ENCODE assay signal across 13 cellular contexts in genomic region chr15:58247803-58248503, GRCh38.
DNase-seq lines count a peak whose midpoint lies in the region; ATAC-seq and TF ChIP-seq lines count a peak whose summit lies in the region.
"Had no signal": no experiment of that assay in that cellular context is flagged by ENCODE, and none has a peak within 500 bp of the region (broad histone marks: within the 10 kb centered on the region; RNA-seq: fewer than 3 reads in every experiment).

No MANE protein-coding gene starts in this region.

- H3K79me2 ChIP-seq in GM23248 (ENCODE audit: insufficient read depth), result no peaks in the 10 kb centered on the region

- DNase-seq in NOMO-1 (lab: John Stamatoyannopoulos, UW; ENCODE audit: unreplicated experiment in 2 of 2), result peak; percentile 92 to 95
- DNase-seq in fibroblast of pulmonary artery (ENCODE audit: low read depth), result peak; percentile 29
- peak; percentile 21 for DNase-seq in midbrain (lab: John Stamatoyannopoulos, UW)
- DNase-seq in transverse colon, result peak; percentile 50
- DNase-seq in GM23248, result no peak
- no peak for DNase-seq in NCI-H1092 (lab: John Stamatoyannopoulos, UW)
- DNase-seq: activated CD8-positive, alpha-beta T cell treated with anti-CD3 and anti-CD28 coated beads, Interleukin-2, amount 10 ng/mL, durations not matched to agents 7 days and 5 days; activated naive CD4-positive, alpha-beta T cell treated with Interleukin-2 at 50 U/mL for 16 hours; Calu3; NCI-H187 treated with DMSO at 0.1 percent for 48 hours; PC-9; stimulated activated CD4-positive, alpha-beta T cell treated with anti-CD3 and anti-CD28 coated beads, Interleukin-4, amount 100 ng/mL, for 4 hours had no signal

- 82 to 86% methylated on average over 9 to 11 of the region's 11 CpGs for WGBS in transverse colon (ENCODE audit: low coverage in 1 of 2), 2 donors
- 85 to 89% methylated on average over 11 of the region's 11 CpGs for WGBS in GM23248 (ENCODE audit: low coverage in 1 of 2, low lambda C conversion rate in 2 of 2, missing lambda C conversion rate in 2 of 2), 2 experiments

- H3K9ac ChIP-seq in GM23248, result no peak overlapping the region

- no peak for TF ChIP-seq POLR2A in transverse colon (IDR thresholded peaks at IDR 0.05)

- H3K4me2 ChIP-seq in GM23248 (ENCODE audit: unreplicated experiment), result no peak overlapping the region
- H3K4me2 ChIP-seq: PC-9 had no signal

- no peaks in the 10 kb centered on the region for H3K9me3 ChIP-seq in transverse colon
- H3K9me3 ChIP-seq in GM23248 (ENCODE audit: low read depth), result no peaks in the 10 kb centered on the region

- TF ChIP-seq CTCF in fibroblast of pulmonary artery (IDR thresholded peaks at IDR 0.05; ENCODE audit: low read length, missing control alignments) (no peak), transverse colon (IDR thresholded peaks at IDR 0.05) (no peak)

- no peaks in the 10 kb centered on the region for H3F3A ChIP-seq in GM23248 (ENCODE audit: insufficient read depth)

- no peak for ATAC-seq in GM19452 (IDR thresholded peaks at IDR 0.05; ENCODE audit: unreplicated experiment)
- ATAC-seq: activated CD8-positive, alpha-beta T cell treated with anti-CD3 and anti-CD28 coated beads, Interleukin-2, amount 10 ng/mL, durations not matched to agents 7 days and 5 days had no signal

- no peak overlapping the region for H3K27ac ChIP-seq in transverse colon
- H3K27ac ChIP-seq in GM23248, result no peak overlapping the region
- H3K27ac ChIP-seq: PC-9 had no signal

- TF ChIP-seq EP300 in transverse colon (IDR thresholded peaks at IDR 0.05; ENCODE audit: low read depth), result no peak

- H3K4me1 ChIP-seq in transverse colon (no peaks in the 10 kb centered on the region), GM23248 (ENCODE audit: insufficient read depth) (no peaks in the 10 kb centered on the region)

- H3K4me3 ChIP-seq in fibroblast of pulmonary artery (replicated peaks; ENCODE audit: low read depth, low read length) (no peak overlapping the region), transverse colon (no peak overlapping the region), GM23248 (no peak overlapping the region)
- H3K4me3 ChIP-seq: PC-9 had no signal

- H3K27me3 ChIP-seq in transverse colon (no peaks in the 10 kb centered on the region), GM23248 (replicated peaks; ENCODE audit: insufficient read depth) (no peaks in the 10 kb centered on the region)

- H3K36me3 ChIP-seq in transverse colon (no peaks in the 10 kb centered on the region), GM23248 (ENCODE audit: low read depth) (no peaks in the 10 kb centered on the region)

- no peaks in the 10 kb centered on the region for H3K9me2 ChIP-seq in GM23248 (ENCODE audit: insufficient read depth)

- intact Hi-C loops in transverse colon (cut with DNase I; ENCODE audit: low total_unique reads), result no loop called here

- no peaks in the 10 kb centered on the region for H4K20me1 ChIP-seq in GM23248 (ENCODE audit: insufficient read depth)

- in situ Hi-C loops in transverse colon (cut with MboI; ENCODE audit: low pct_ligation_motif_present in 1 of 4, low pct_unique_long_range_greater_than_20kb in 1 of 4, low sequenced_read_pairs in 3 of 4) (loop anchor here in 1 of 4 donors (25.0 kb wide), 1 partner anchor 514 kb away; the partner anchor contains the start of gene MINDY2), GM23248 (cut with MboI) (loop anchor here (25.0 kb wide), 1 partner anchor 1264 kb away; no protein-coding TSS in a partner anchor)

- no peak overlapping the region for H2AFZ ChIP-seq in GM23248
- H2AFZ ChIP-seq: PC-9 had no signal

Comparison
In these comparisons a context has a peak if more than half of its experiments do, and no peak if none do; other contexts are left out.
1. DNase-seq: peak in NOMO-1 (2 of 2), fibroblast of pulmonary artery (single experiment), midbrain (single experiment) and transverse colon (single experiment); none in GM23248 (single experiment) and NCI-H1092 (single experiment).